In the genomic region with DNA sequence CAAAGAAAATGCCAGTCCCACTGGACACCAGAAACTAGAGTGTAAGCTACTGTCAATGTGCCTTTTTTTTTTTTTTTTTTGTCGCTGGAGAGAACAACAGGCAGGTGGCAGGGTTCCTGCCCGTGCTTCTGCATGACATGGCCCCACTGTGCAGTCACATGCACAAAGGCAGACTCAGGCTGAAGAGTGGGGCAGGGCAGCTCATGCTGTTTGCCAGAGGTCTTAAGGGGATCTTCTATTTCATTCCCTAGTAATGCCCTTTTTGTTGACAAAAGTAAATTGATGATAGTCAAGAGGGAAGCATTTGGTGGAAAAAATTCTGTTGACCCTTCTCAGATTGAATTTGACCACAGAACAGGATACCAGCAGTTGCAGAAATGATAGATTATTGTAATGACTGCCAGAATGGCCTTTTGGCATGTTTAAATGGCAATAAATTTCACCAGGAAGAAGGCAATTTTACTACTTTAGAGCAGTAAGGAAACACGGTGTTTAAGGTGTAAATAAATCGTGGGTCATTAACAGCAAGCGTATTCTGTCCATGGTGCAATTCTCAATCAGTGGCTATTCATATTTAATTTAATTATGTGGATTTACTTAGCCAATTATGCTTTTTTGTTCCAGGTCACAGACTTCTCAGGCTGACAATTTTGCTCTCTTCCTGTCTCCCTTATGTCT, we compare ENCODE assay signal across 19 cellular contexts.
A peak's percentile ranks its signal among the peaks of the same experiment; 100 is the strongest.
DNase-seq lines count a peak whose midpoint lies in the region; ATAC-seq and TF ChIP-seq lines count a peak whose summit lies in the region.
"Had no signal": no experiment of that assay in that cellular context is flagged by ENCODE, and none has a peak within 500 bp of the region (broad histone marks: within the 10 kb centered on the region; RNA-seq: fewer than 3 reads in every experiment).

No MANE protein-coding gene starts in this region.

- POLR2A ChIA-PET in HEK293T (lab: Yijun Ruan, JAX) (no interaction called here), PC-3 (lab: Charles Lee; ENCODE audit: unreplicated experiment) (no interaction called here)

- CTCF ChIA-PET in HEK293T (lab: Yijun Ruan, JAX) (no interaction called here), PC-3 (lab: Charles Lee) (interaction anchor here (0.7 kb wide), 1 partner anchor 138 kb away, joined by 14 read pairs; no protein-coding TSS in a partner anchor)

- no peaks in the 10 kb centered on the region for H3F3A ChIP-seq in neural progenitor cell (ENCODE audit: low read depth)
- no peaks in the 10 kb centered on the region for H3F3A ChIP-seq in PC-3 (ENCODE audit: low read length, unreplicated experiment)

- no peak overlapping the region for H3K27ac Mint-ChIP-seq in neural progenitor cell
- H3K27ac Mint-ChIP-seq: natural killer cell treated with Interleukin-12 subunit alpha and Interleukin-12 subunit beta and Interleukin-15 and Interleukin-18, amount 100 ng/mL, for 72 hours had no signal

- H4K20me1 ChIP-seq in neural progenitor cell (ENCODE audit: low read depth) (no peaks in the 10 kb centered on the region), PC-3 (ENCODE audit: low read length) (no peaks in the 10 kb centered on the region)

- no peaks in the 10 kb centered on the region for H3K9me2 ChIP-seq in PC-3 (replicated peaks; ENCODE audit: low read length)

- H3K27ac ChIP-seq in neural progenitor cell = no peak overlapping the region
- no peak overlapping the region for H3K27ac ChIP-seq in PC-3 (ENCODE audit: low read length)
- H3K27ac ChIP-seq: psoas muscle, skin epidermis had no signal

- no peak overlapping the region for H3K4me3 ChIP-seq in neural progenitor cell
- no peak overlapping the region for H3K4me3 ChIP-seq in PC-3 (ENCODE audit: low read length)
- H3K4me3 ChIP-seq: psoas muscle, skin epidermis had no signal

- intact Hi-C loops in PC-3 (cut with micrococcal nuclease) = no loop called here

- H3K9me3 ChIP-seq in neural progenitor cell (ENCODE audit: low read depth) (no peaks in the 10 kb centered on the region), PC-3 (ENCODE audit: low read length) (no peaks in the 10 kb centered on the region)

- no peaks in the 10 kb centered on the region for H3K36me3 Mint-ChIP-seq in neural progenitor cell
- no peaks in the 10 kb centered on the region for H3K36me3 Mint-ChIP-seq in activated T-cell treated with anti-CD3 and anti-CD28 coated beads, Interleukin-2, amount 50 U/mL, for 4 hours (ENCODE audit: insufficient read depth)
- H3K36me3 Mint-ChIP-seq: natural killer cell treated with Interleukin-12 subunit alpha and Interleukin-12 subunit beta and Interleukin-15 and Interleukin-18, amount 100 ng/mL, for 72 hours had no signal

- H3K9ac ChIP-seq in neural progenitor cell = no peak overlapping the region
- no peak overlapping the region for H3K9ac ChIP-seq in PC-3 (ENCODE audit: low read length)

- H2AFZ ChIP-seq in neural progenitor cell (replicated peaks) (no peak overlapping the region), PC-3 (ENCODE audit: low read length) (no peak overlapping the region)

- DNase-seq in HEK293T (ENCODE audit: extremely low spot score) (peak; percentile 29), NCI-H2081 treated with DMSO at 0.1 percent for 48 hours (lab: John Stamatoyannopoulos, UW) (peak; percentile 67), RKO (ENCODE audit: low spot score) (peak; percentile 9), neural progenitor cell (ENCODE audit: low spot score) (peak; percentile 60), PC-3 (no peak), NCI-H526 treated with DMSO at 0.1 percent for 48 hours (lab: John Stamatoyannopoulos, UW) (no peak), occipital lobe (lab: John Stamatoyannopoulos, UW) (no peak)
- no peak for DNase-seq in activated T-cell treated with anti-CD3 and anti-CD28 coated beads, Interleukin-2, amount 50 U/mL, for 4 hours
- DNase-seq: activated CD4-positive, alpha-beta T cell treated with anti-CD3 and anti-CD28 coated beads for 4 hours; activated effector memory CD4-positive, alpha-beta T cell treated with Interleukin-2 at 50 U/mL for 16 hours; GDM1; kidney glomerular epithelial cell; mesendoderm; NCI-H1694 treated with DMSO at 0.1 percent for 48 hours; psoas muscle; stimulated activated CD4-positive, alpha-beta T cell treated with anti-CD3 and anti-CD28 coated beads, Interleukin-4, amount 100 ng/mL, for 4 hours; SW 1271 had no signal

- no peak; the same call in 1 of the 2 replicates for ATAC-seq in PC-3
- ATAC-seq in activated T-cell treated with anti-CD3 and anti-CD28 coated beads, Interleukin-2, amount 50 U/mL, for 4 hours = no peak
- ATAC-seq: natural killer cell treated with Interleukin-12 subunit alpha and Interleukin-12 subunit beta and Interleukin-15 and Interleukin-18, amount 100 ng/mL, for 72 hours; psoas muscle had no signal

- H3K27me3 Mint-ChIP-seq in neural progenitor cell (ENCODE audit: insufficient read depth, low read depth) = no peaks in the 10 kb centered on the region
- peaks cover 3% of the 10 kb centered on the region for H3K27me3 Mint-ChIP-seq in activated T-cell treated with anti-CD3 and anti-CD28 coated beads, Interleukin-2, amount 50 U/mL, for 4 hours (ENCODE audit: low read depth)
- H3K27me3 Mint-ChIP-seq: natural killer cell treated with Interleukin-12 subunit alpha and Interleukin-12 subunit beta and Interleukin-15 and Interleukin-18, amount 100 ng/mL, for 72 hours had no signal

- H3K79me2 ChIP-seq in neural progenitor cell (ENCODE audit: low read depth) = no peaks in the 10 kb centered on the region
- no peaks in the 10 kb centered on the region for H3K79me2 ChIP-seq in PC-3 (ENCODE audit: low read length)

- TF ChIP-seq CTCF in neural progenitor cell (IDR thresholded peaks at IDR 0.05) (no peak), PC-3 (conservative IDR thresholded peaks at IDR 0.05; ENCODE audit: low read depth, low read length) (no peak)

- H3K4me3 Mint-ChIP-seq in neural progenitor cell = no peak overlapping the region
- no peak overlapping the region for H3K4me3 Mint-ChIP-seq in activated T-cell treated with anti-CD3 and anti-CD28 coated beads, Interleukin-2, amount 50 U/mL, for 4 hours
- H3K4me3 Mint-ChIP-seq: natural killer cell treated with Interleukin-12 subunit alpha and Interleukin-12 subunit beta and Interleukin-15 and Interleukin-18, amount 100 ng/mL, for 72 hours had no signal

- H3K4me1 ChIP-seq in neural progenitor cell (peaks cover 22% of the 10 kb centered on the region), PC-3 (ENCODE audit: insufficient read depth, low read length) (no peaks in the 10 kb centered on the region)
- H3K4me1 ChIP-seq: psoas muscle had no signal

- no peaks in the 10 kb centered on the region for H3K36me3 ChIP-seq in neural progenitor cell
- H3K36me3 ChIP-seq in PC-3 (ENCODE audit: low read depth, low read length) = no peaks in the 10 kb centered on the region

- H3K4me1 Mint-ChIP-seq in neural progenitor cell = peaks cover 40% of the 10 kb centered on the region
- no peaks in the 10 kb centered on the region for H3K4me1 Mint-ChIP-seq in activated T-cell treated with anti-CD3 and anti-CD28 coated beads, Interleukin-2, amount 50 U/mL, for 4 hours (ENCODE audit: low read depth)

- peaks cover 3% of the 10 kb centered on the region for H3K9me3 Mint-ChIP-seq in neural progenitor cell
- H3K9me3 Mint-ChIP-seq in activated T-cell treated with anti-CD3 and anti-CD28 coated beads, Interleukin-2, amount 50 U/mL, for 4 hours = no peaks in the 10 kb centered on the region

- no peaks in the 10 kb centered on the region for H3K27me3 ChIP-seq in neural progenitor cell
- H3K27me3 ChIP-seq in PC-3 (ENCODE audit: low read length) = no peaks in the 10 kb centered on the region

- H3K4me2 ChIP-seq in neural progenitor cell (peak overlapping the region; percentile 26), PC-3 (ENCODE audit: low read length) (no peak overlapping the region)

- BruUV-seq in PC-3 (replicated peaks; lab: Mats Ljungman, UMichigan) = no TSS peak

TF ChIP-seq in HEK293T, 16 proteins besides CTCF, POLR2A, EP300 and RAD21:
- TF ChIP-seq, protein P1, sequence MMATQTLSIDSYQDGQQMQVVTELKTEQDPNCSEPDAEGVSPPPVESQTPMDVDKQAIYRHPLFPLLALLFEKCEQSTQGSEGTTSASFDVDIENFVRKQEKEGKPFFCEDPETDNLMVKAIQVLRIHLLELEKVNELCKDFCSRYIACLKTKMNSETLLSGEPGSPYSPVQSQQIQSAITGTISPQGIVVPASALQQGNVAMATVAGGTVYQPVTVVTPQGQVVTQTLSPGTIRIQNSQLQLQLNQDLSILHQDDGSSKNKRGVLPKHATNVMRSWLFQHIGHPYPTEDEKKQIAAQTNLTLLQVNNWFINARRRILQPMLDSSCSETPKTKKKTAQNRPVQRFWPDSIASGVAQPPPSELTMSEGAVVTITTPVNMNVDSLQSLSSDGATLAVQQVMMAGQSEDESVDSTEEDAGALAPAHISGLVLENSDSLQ (IDR thresholded peaks at IDR 0.05) = peak; percentile 73
- TF ChIP-seq SUZ12 (IDR thresholded peaks at IDR 0.05) (no peak), HDGF (IDR thresholded peaks at IDR 0.05; ENCODE audit: borderline replicate concordance) (no peak), NFRKB (IDR thresholded peaks at IDR 0.05) (no peak), FOXA1 (IDR thresholded peaks at IDR 0.05) (no peak), ZNF384 (IDR thresholded peaks at IDR 0.05) (peak; percentile 77), SP1 (IDR thresholded peaks at IDR 0.05) (no peak), BHLHE40 (IDR thresholded peaks at IDR 0.05; ENCODE audit: borderline replicate concordance) (no peak)

Comparison
In these comparisons a context has a peak if more than half of its experiments do, and no peak if none do; other contexts are left out.
1. DNase-seq: peak in HEK293T (single experiment), NCI-H2081 treated with DMSO at 0.1 percent for 48 hours (single experiment), RKO (single experiment) and neural progenitor cell (single experiment); none in PC-3 (single experiment), NCI-H526 treated with DMSO at 0.1 percent for 48 hours (single experiment), activated T-cell treated with anti-CD3 and anti-CD28 coated beads, Interleukin-2, amount 50 U/mL, for 4 hours (single experiment) and occipital lobe (single experiment).